ENCODE assay signal across 8 cellular contexts in the genomic region with DNA sequence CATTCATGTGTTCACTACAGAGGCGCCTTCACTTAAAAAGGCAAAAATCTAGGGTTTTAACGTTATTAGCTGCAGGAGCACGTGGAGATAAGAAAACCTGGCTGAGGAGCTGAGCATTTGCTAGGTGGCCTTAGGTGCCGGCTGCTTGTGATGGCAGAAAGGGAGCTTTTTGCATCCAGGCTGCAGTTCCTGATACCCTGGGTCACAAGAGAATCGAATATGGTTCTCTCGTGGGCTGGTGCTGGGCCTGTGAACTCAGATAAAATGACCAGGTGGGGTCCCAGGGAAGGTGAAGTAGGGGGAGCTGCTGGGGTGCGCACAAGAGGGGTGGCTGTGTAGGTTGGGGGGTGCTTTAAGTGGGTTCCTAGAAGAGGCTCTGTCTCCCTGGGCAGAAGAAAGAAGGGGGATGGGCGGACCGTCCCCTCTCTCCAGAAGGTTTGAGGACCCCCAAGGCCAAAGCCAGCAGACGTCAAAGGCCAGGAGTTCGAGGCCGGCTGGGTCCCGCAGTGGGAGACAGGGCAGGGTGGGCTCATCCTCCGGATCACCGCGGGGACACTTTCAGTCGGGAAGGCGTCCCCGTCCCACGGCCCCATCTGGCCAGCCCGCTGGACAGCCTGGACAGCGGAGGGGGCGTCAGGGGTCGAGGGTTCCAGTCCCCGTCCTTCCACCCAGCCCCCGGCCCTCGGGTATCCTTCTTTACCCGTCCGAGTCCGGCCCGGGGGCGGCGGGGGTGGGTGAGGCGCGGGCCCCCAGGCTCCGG. TPM values are rescaled to one million over a fixed set of nuclear protein-coding genes. Genes with fewer than 3 reads are reported as not detected.
A peak's percentile ranks its signal among the peaks of the same experiment; 100 is the strongest.
DNase-seq lines count a peak whose midpoint lies in the region; ATAC-seq and TF ChIP-seq lines count a peak whose summit lies in the region.

No MANE protein-coding gene starts in this region.

- peak overlapping the region; percentile 85 for H3K9ac ChIP-seq in mesenchymal stem cell (ENCODE audit: low read length)

- H3K27me3 ChIP-seq in mesenchymal stem cell (ENCODE audit: control insufficient read depth in 1 of 2, insufficient read depth in 1 of 2, low read length in 2 of 2): peaks cover 24 to 26% of the 10 kb centered on the region in 2 experiments
- no peaks in the 10 kb centered on the region for H3K27me3 ChIP-seq in upper lobe of right lung

- peak overlapping the region; percentile 41 for H3K4me2 ChIP-seq in mesenchymal stem cell (ENCODE audit: low read length, poor library complexity, severe bottlenecking)

- ATAC-seq in upper lobe of right lung (no peak), HG02884 (IDR thresholded peaks at IDR 0.05; ENCODE audit: unreplicated experiment) (no peak)

- H3K9me3 ChIP-seq in mesenchymal stem cell (ENCODE audit: control insufficient read depth, low read length) (no peaks in the 10 kb centered on the region), upper lobe of right lung (no peaks in the 10 kb centered on the region)

- peaks cover 0 to 3% of the 10 kb centered on the region in 2 experiments for H3K36me3 ChIP-seq in mesenchymal stem cell (ENCODE audit: control insufficient read depth in 1 of 2, insufficient read depth in 2 of 2, low read depth in 1 of 2, low read length in 2 of 2)
- no peaks in the 10 kb centered on the region for H3K36me3 ChIP-seq in upper lobe of right lung

- H3K4me3 Mint-ChIP-seq in activated naive CD4-positive, alpha-beta T cell treated with anti-CD3 and anti-CD28 coated beads, Interleukin-2, amount 10 ng/mL, durations not matched to agents 7 days and 5 days: peak overlapping the region; percentile 75

- peak; percentile 49 for DNase-seq in activated naive CD4-positive, alpha-beta T cell treated with anti-CD3 and anti-CD28 coated beads, Interleukin-2, amount 10 ng/mL, durations not matched to agents 7 days and 5 days
- DNase-seq in activated naive CD4-positive, alpha-beta T cell treated with Interleukin-2 at 50 U/mL for 16 hours: no peak
- DNase-seq in caudate nucleus (lab: John Stamatoyannopoulos, UW): peak in 5 of 61 donors; percentile 18 to 77 (median 53)
- DNase-seq in mesenchymal stem cell: no peak
- peak; percentile 79 for DNase-seq in upper lobe of right lung
- no peak for DNase-seq in stimulated activated CD4-positive, alpha-beta T cell treated with anti-CD3 and anti-CD28 coated beads, Interleukin-4, amount 100 ng/mL, for 4 hours
- DNase-seq in kidney tubule cell (ENCODE audit: low spot score): no peak

- peak overlapping the region; percentile 5 for H4K91ac ChIP-seq in mesenchymal stem cell (ENCODE audit: low read length)

- H3K4ac ChIP-seq in mesenchymal stem cell (ENCODE audit: low read depth in 1 of 2, low read length in 2 of 2): peak overlapping the region in 1 of 2 experiments; percentile 60

- peak overlapping the region; percentile 36 for H3K27ac ChIP-seq in caudate nucleus (ENCODE audit: low read depth, low read length)
- no peak overlapping the region for H3K27ac ChIP-seq in mesenchymal stem cell (ENCODE audit: low read length, poor library complexity, severe bottlenecking)
- H3K27ac ChIP-seq in upper lobe of right lung: peak overlapping the region; percentile 69

- peaks cover 9% of the 10 kb centered on the region for H3K79me1 ChIP-seq in mesenchymal stem cell (replicated peaks; ENCODE audit: low read length, poor library complexity, severe bottlenecking)

- peak overlapping the region; percentile 9 for H2BK15ac ChIP-seq in mesenchymal stem cell (ENCODE audit: low read depth, poor library complexity, severe bottlenecking)

- peak overlapping the region in 1 of 2 experiments; percentile 8 for H3K14ac ChIP-seq in mesenchymal stem cell (ENCODE audit: low read length in 2 of 2)

- H3K18ac ChIP-seq in mesenchymal stem cell (ENCODE audit: low read depth in 1 of 2, low read length in 2 of 2): peak overlapping the region in 1 of 2 experiments; percentile 55

- peaks cover 44% of the 10 kb centered on the region for H3K27me3 Mint-ChIP-seq in activated naive CD4-positive, alpha-beta T cell treated with anti-CD3 and anti-CD28 coated beads, Interleukin-2, amount 10 ng/mL, durations not matched to agents 7 days and 5 days

- H3K27ac Mint-ChIP-seq in activated naive CD4-positive, alpha-beta T cell treated with anti-CD3 and anti-CD28 coated beads, Interleukin-2, amount 10 ng/mL, durations not matched to agents 7 days and 5 days: peak overlapping the region; percentile 87

- H2BK5ac ChIP-seq in mesenchymal stem cell (ENCODE audit: low read depth, low read length, poor library complexity, severe bottlenecking): no peak overlapping the region

- no peak for TF ChIP-seq CTCF in upper lobe of right lung (IDR thresholded peaks at IDR 0.05)

- H2BK12ac ChIP-seq in mesenchymal stem cell (ENCODE audit: low read length in 2 of 2): peak overlapping the region in 1 of 2 experiments; percentile 61

- H3K4me3 ChIP-seq in mesenchymal stem cell (ENCODE audit: insufficient read depth in 1 of 2, low read depth in 1 of 2, low read length in 2 of 2): peak overlapping the region; percentile 73 to 79
- peak overlapping the region; percentile 59 for H3K4me3 ChIP-seq in upper lobe of right lung

- H3K36me3 Mint-ChIP-seq in activated naive CD4-positive, alpha-beta T cell treated with anti-CD3 and anti-CD28 coated beads, Interleukin-2, amount 10 ng/mL, durations not matched to agents 7 days and 5 days: peaks cover 9% of the 10 kb centered on the region

- no peak overlapping the region for H2AFZ ChIP-seq in mesenchymal stem cell (ENCODE audit: low read depth, low read length)

- peaks cover 27% of the 10 kb centered on the region for H3K4me1 Mint-ChIP-seq in activated naive CD4-positive, alpha-beta T cell treated with anti-CD3 and anti-CD28 coated beads, Interleukin-2, amount 10 ng/mL, durations not matched to agents 7 days and 5 days

- CTCF ChIA-PET in activated naive CD4-positive, alpha-beta T cell treated with anti-CD3 and anti-CD28 coated beads, Interleukin-2, amount 10 ng/mL, durations not matched to agents 7 days and 5 days (lab: Charles Lee): interaction anchor here (0.8 kb wide), 1 partner anchor 254 kb away, joined by 3 read pairs; no protein-coding TSS in a partner anchor

- no peak overlapping the region for H2AK5ac ChIP-seq in mesenchymal stem cell (ENCODE audit: low read length, severe bottlenecking)

- peak overlapping the region; percentile 46 for H2BK120ac ChIP-seq in mesenchymal stem cell (ENCODE audit: low read depth, low read length)

- H3K9me3 Mint-ChIP-seq in activated naive CD4-positive, alpha-beta T cell treated with anti-CD3 and anti-CD28 coated beads, Interleukin-2, amount 10 ng/mL, durations not matched to agents 7 days and 5 days: no peaks in the 10 kb centered on the region

- H3K4me1 ChIP-seq in mesenchymal stem cell (ENCODE audit: control insufficient read depth, insufficient read depth, low read depth, low read length) (peaks cover 27% of the 10 kb centered on the region), upper lobe of right lung (peaks cover 26% of the 10 kb centered on the region)

- intact Hi-C loops in upper lobe of right lung (cut with DNase I): no loop called here

- H3K23ac ChIP-seq in mesenchymal stem cell (ENCODE audit: low read length in 2 of 2): no peak overlapping the region

- H4K8ac ChIP-seq in mesenchymal stem cell (ENCODE audit: low read length): peak overlapping the region; percentile 54

- 34% methylated on average over 17 of the region's 36 CpGs for WGBS in mesenchymal stem cell

RNA-seq across cellular contexts. Expression of gene CMIP, which starts 0.7 kb away (rescaled TPM):
- polyA plus RNA-seq in mesenchymal stem cell (2013, experiment 1 of 2): 34.5 TPM
- 34.1 TPM for polyA plus RNA-seq in mesenchymal stem cell (2013, experiment 2 of 2)
- 73.8 TPM for total RNA-seq in upper lobe of right lung

Comparison
In these comparisons a context has a peak if more than half of its experiments do, and no peak if none do; other contexts are left out.
1. DNase-seq: peak in activated naive CD4-positive, alpha-beta T cell treated with anti-CD3 and anti-CD28 coated beads, Interleukin-2, amount 10 ng/mL, durations not matched to agents 7 days and 5 days (single experiment) and upper lobe of right lung (single experiment); none in activated naive CD4-positive, alpha-beta T cell treated with Interleukin-2 at 50 U/mL for 16 hours (single experiment), mesenchymal stem cell (single experiment), stimulated activated CD4-positive, alpha-beta T cell treated with anti-CD3 and anti-CD28 coated beads, Interleukin-4, amount 100 ng/mL, for 4 hours (0 of 2) and kidney tubule cell (single experiment).